ENCODE assay signal across 22 cellular contexts in the genomic region with DNA sequence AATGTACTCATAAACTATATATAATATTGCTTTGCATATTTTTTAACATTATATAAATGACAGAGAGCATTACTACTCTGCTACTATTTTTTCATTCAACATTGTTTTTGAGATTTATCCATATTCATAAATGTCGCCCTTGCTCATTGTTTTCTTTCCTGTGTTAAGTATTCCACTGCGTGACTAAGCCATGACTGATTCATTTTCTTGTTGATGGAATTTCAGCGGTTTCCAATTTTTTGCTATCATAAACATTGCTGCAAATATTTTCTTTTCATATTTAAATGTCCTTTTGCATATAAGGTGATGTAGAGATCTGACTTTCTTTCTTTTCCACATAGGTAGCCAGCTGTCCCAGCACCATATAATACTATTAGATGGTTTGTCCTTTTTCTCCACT. TPM values are rescaled to one million over a fixed set of nuclear protein-coding genes. Genes with fewer than 3 reads are reported as not detected.
DNase-seq lines count a peak whose midpoint lies in the region; ATAC-seq, FAIRE-seq and TF ChIP-seq lines count a peak whose summit lies in the region.
"Had no signal": no experiment of that assay in that cellular context is flagged by ENCODE, and none has a peak within 500 bp of the region (broad histone marks: within the 10 kb centered on the region; RNA-seq: fewer than 3 reads in every experiment).

No MANE protein-coding gene starts in this region.

- H3K4me1 Mint-ChIP-seq in chondrocyte (ENCODE audit: low read depth), result peaks cover 15% of the 10 kb centered on the region
- H3K4me1 Mint-ChIP-seq: activated CD4-positive, alpha-beta T cell treated with anti-CD3 and anti-CD28 coated beads, Interleukin-2, amount 10 ng/mL, durations not matched to agents 7 days and 5 days; B cell; memory B cell had no signal

- H3K36me3 Mint-ChIP-seq in chondrocyte (ENCODE audit: low read depth), result peaks cover 4% of the 10 kb centered on the region

- DNase-seq in HTR-8/SVneo (ENCODE audit: insufficient read length, low spot score) (peak; percentile 40), amniotic epithelial cell (ENCODE audit: low read depth) (peak; percentile 51), fibroblast of peridontal ligament (ENCODE audit: extremely low read depth) (peak; percentile 58), thoracic aorta (ENCODE audit: low spot score) (no peak), Right ventricle myocardium inferior (ENCODE audit: missing footprints) (no peak), chondrocyte (ENCODE audit: low spot score) (no peak), islet precursor cell (no peak)
- DNase-seq: activated CD4-positive, alpha-beta T cell treated with anti-CD3 and anti-CD28 coated beads, Interleukin-2, amount 10 ng/mL, durations not matched to agents 7 days and 5 days; activated CD8-positive, alpha-beta memory T cell treated with anti-CD3 and anti-CD28 coated beads, Interleukin-2, amount 50 U/mL, for 4 hours; activated gamma-delta T cell; anterior cingulate cortex; COR-L47; dorsolateral prefrontal cortex; Kasumi-1; naive thymus-derived CD8-positive, alpha-beta T cell; NCI-H146; Peyer's patch; small intestine; stimulated activated CD4-positive, alpha-beta T cell treated with anti-CD3 and anti-CD28 coated beads, Interleukin-4, amount 100 ng/mL, for 24 hours; uterus had no signal

- H3K27me3 Mint-ChIP-seq in chondrocyte (ENCODE audit: low read depth), result no peaks in the 10 kb centered on the region
- H3K27me3 Mint-ChIP-seq: activated CD4-positive, alpha-beta T cell treated with anti-CD3 and anti-CD28 coated beads, Interleukin-2, amount 10 ng/mL, durations not matched to agents 7 days and 5 days; B cell; memory B cell; naive thymus-derived CD8-positive, alpha-beta T cell had no signal

- no peak overlapping the region for H3K4me3 Mint-ChIP-seq in chondrocyte (ENCODE audit: unreplicated experiment)
- H3K4me3 Mint-ChIP-seq: activated CD4-positive, alpha-beta T cell treated with anti-CD3 and anti-CD28 coated beads, Interleukin-2, amount 10 ng/mL, durations not matched to agents 7 days and 5 days; B cell; memory B cell; naive thymus-derived CD8-positive, alpha-beta T cell had no signal

- H3K4me3 ChIP-seq in thoracic aorta, result peak overlapping the region; percentile 38
- H3K4me3 ChIP-seq: Peyer's patch, uterus had no signal

- no peak overlapping the region for H3K27ac Mint-ChIP-seq in chondrocyte (ENCODE audit: unreplicated experiment)
- H3K27ac Mint-ChIP-seq: activated CD4-positive, alpha-beta T cell treated with anti-CD3 and anti-CD28 coated beads, Interleukin-2, amount 10 ng/mL, durations not matched to agents 7 days and 5 days; B cell; memory B cell; naive thymus-derived CD8-positive, alpha-beta T cell had no signal

- peak overlapping the region in 1 of 2 donors; percentile 25 for H3K27ac ChIP-seq in thoracic aorta
- H3K27ac ChIP-seq: Peyer's patch, uterus had no signal

- intact Hi-C loops in Right ventricle myocardium inferior (cut with DNase I), result no loop called here

- TF ChIP-seq CTCF in thoracic aorta (IDR thresholded peaks at IDR 0.05) (no peak), chondrocyte (IDR thresholded peaks at IDR 0.05) (no peak)

- no peaks in the 10 kb centered on the region for H3K9me3 Mint-ChIP-seq in chondrocyte (ENCODE audit: low read depth)
- H3K9me3 Mint-ChIP-seq: activated CD4-positive, alpha-beta T cell treated with anti-CD3 and anti-CD28 coated beads, Interleukin-2, amount 10 ng/mL, durations not matched to agents 7 days and 5 days; memory B cell had no signal

- no peak for ATAC-seq in thoracic aorta (ENCODE audit: insufficient number of reproducible peaks, low FRiP score, low read depth)
- no peak for ATAC-seq in Right ventricle myocardium inferior
- ATAC-seq: naive thymus-derived CD8-positive, alpha-beta T cell had no signal

- H3K36me3 ChIP-seq in thoracic aorta, result no peaks in the 10 kb centered on the region
- H3K36me3 ChIP-seq: Peyer's patch, uterus had no signal

- H3K27me3 ChIP-seq in thoracic aorta (replicated peaks; ENCODE audit: insufficient read depth), result no peaks in the 10 kb centered on the region
- H3K27me3 ChIP-seq: dorsolateral prefrontal cortex, Peyer's patch, uterus had no signal

- no peak for FAIRE-seq in HTR-8/SVneo (lab: Jason Lieb, UNC)

- peaks cover 4 to 6% of the 10 kb centered on the region in 2 donors for H3K4me1 ChIP-seq in thoracic aorta (ENCODE audit: control insufficient read depth in 1 of 2, low read depth in 2 of 2)
- H3K4me1 ChIP-seq: Peyer's patch, uterus had no signal

- H3K9me3 ChIP-seq in thoracic aorta, result no peaks in the 10 kb centered on the region
- H3K9me3 ChIP-seq: Peyer's patch, uterus had no signal

RNA-seq across cellular contexts. Expression of gene SFXN5, which starts 57.6 kb away (rescaled TPM):
- total RNA-seq in thoracic aorta, result 10 to 100 TPM; 16.6 to 18.1 TPM
- 9.6 TPM for total RNA-seq in Right ventricle myocardium inferior
- total RNA-seq in chondrocyte, result 10.6 to 18.1 TPM (median 13.5 TPM) in 3 replicates

Comparison
In these comparisons a context has a peak if more than half of its experiments do, and no peak if none do; other contexts are left out.
1. DNase-seq: peak in HTR-8/SVneo (single experiment), amniotic epithelial cell (single experiment) and fibroblast of peridontal ligament (single experiment); none in thoracic aorta (single experiment), Right ventricle myocardium inferior (single experiment), chondrocyte (single experiment) and islet precursor cell (single experiment).